Comparison of ENCODE assay signal across 8 cellular contexts in genomic region chr3:42600111-42600957, GRCh38. TPM values are rescaled to one million over a fixed set of nuclear protein-coding genes. Genes with fewer than 3 reads are reported as not detected.
DNase-seq lines count a peak whose midpoint lies in the region; ATAC-seq and TF ChIP-seq lines count a peak whose summit lies in the region.

Gene NKTR, plus strand, starts transcription at chr3:42600686. Its CDS starts 321 bp downstream, at chr3:42601007.

- ATAC-seq in GM18870 (IDR thresholded peaks at IDR 0.05; ENCODE audit: unreplicated experiment) (peak; percentile 80), HG03135 (IDR thresholded peaks at IDR 0.05; ENCODE audit: unreplicated experiment) (peak; percentile 87)

- TF ChIP-seq CTCF in VCaP (conservative IDR thresholded peaks at IDR 0.05) (no peak; the same call in 1 of the 2 replicates), breast epithelium (IDR thresholded peaks at IDR 0.05) (no peak)

- H3K4me3 ChIP-seq in ACC112 (ENCODE audit: low read depth, low read length) (peak within 1 kb of the TSS; percentile 80), breast epithelium (peak within 1 kb of the TSS; percentile 69 to 94 (median 84)), iPS-18c (ENCODE audit: insufficient read depth, low read depth, low read length) (peak within 1 kb of the TSS; percentile 87), skeletal muscle tissue (ENCODE audit: low read length in 3 of 3) (peak within 1 kb of the TSS; percentile 80 to 99 (median 81))

- DNase-seq in NCI-H2196 treated with DMSO at 0.1 percent for 48 hours (lab: John Stamatoyannopoulos, UW; ENCODE audit: unreplicated experiment) (peak; percentile 85), breast epithelium (ENCODE audit: low spot score in 2 of 2) (peak; percentile 97 to 98)

- intact Hi-C loops in breast epithelium (cut with DNase I; ENCODE audit: low total_unique reads), result no loop called here

- H3K27me3 ChIP-seq in ACC112 (ENCODE audit: insufficient read depth, low read length) (no peaks in the 10 kb centered on the region), breast epithelium (no peaks in the 10 kb centered on the region), skeletal muscle tissue (ENCODE audit: control insufficient read depth in 3 of 3, insufficient read depth in 3 of 3, low read length in 3 of 3) (no peaks in the 10 kb centered on the region)

- peaks cover 47% of the 10 kb centered on the region for H3K79me2 ChIP-seq in ACC112 (ENCODE audit: control insufficient read depth, insufficient read depth, low read length, unreplicated experiment)

- H2AFZ ChIP-seq in ACC112 (ENCODE audit: low read length, unreplicated experiment), result peak within 1 kb of the TSS; percentile 91

- H3K9me3 ChIP-seq in breast epithelium, result no peaks in the 10 kb centered on the region
- no peaks in the 10 kb centered on the region for H3K9me3 ChIP-seq in iPS-18c (ENCODE audit: control insufficient read depth, insufficient read depth, low read length)
- H3K9me3 ChIP-seq in skeletal muscle tissue (ENCODE audit: control insufficient read depth in 3 of 3, low read length in 3 of 3), result no peaks in the 10 kb centered on the region

- peaks cover 7% of the 10 kb centered on the region for H3K4me1 ChIP-seq in ACC112 (ENCODE audit: control insufficient read depth, insufficient read depth, low read length, unreplicated experiment)
- H3K4me1 ChIP-seq in breast epithelium, result peaks cover 0 to 13% of the 10 kb centered on the region in 2 donors
- H3K4me1 ChIP-seq in skeletal muscle tissue (ENCODE audit: control insufficient read depth in 3 of 3, insufficient read depth in 3 of 3, low read length in 3 of 3), result peaks cover 10 to 21% (median 18%) of the 10 kb centered on the region in 3 donors

- peak; percentile 67 for TF ChIP-seq POLR2A in breast epithelium (IDR thresholded peaks at IDR 0.05)

- H3K9ac ChIP-seq in skeletal muscle tissue (ENCODE audit: low read depth in 1 of 3, low read length in 3 of 3), result peak within 1 kb of the TSS; percentile 84 to 99 (median 88)

- H3K36me3 ChIP-seq in ACC112 (ENCODE audit: insufficient read depth, low read length) (peaks cover 11% of the 10 kb centered on the region), breast epithelium (no peaks in the 10 kb centered on the region), skeletal muscle tissue (ENCODE audit: control insufficient read depth in 3 of 3, insufficient read depth in 3 of 3, low read length in 3 of 3) (peaks cover 0 to 6% (median 0%) of the 10 kb centered on the region in 3 donors)

- H3K27ac ChIP-seq in ACC112 (ENCODE audit: low read depth, low read length) (peak within 1 kb of the TSS; percentile 83), VCaP (peak within 1 kb of the TSS; percentile 98), breast epithelium (peak within 1 kb of the TSS; percentile 92 to 99), skeletal muscle tissue (ENCODE audit: low read depth, low read length) (peak within 1 kb of the TSS; percentile 86)

RNA-seq across cellular contexts. Expression of gene NKTR, which starts in this region (rescaled TPM):
- total RNA-seq in breast epithelium (100 to 1,000 TPM; 132 to 214 (median 175) TPM), skeletal muscle tissue (119 TPM)

Comparison
In these comparisons a context has a peak if more than half of its experiments do, and no peak if none do; other contexts are left out.
1. Peak in every context shown above with its lines: DNase-seq, ATAC-seq, H3K4me3 ChIP-seq and H3K27ac ChIP-seq.